In the genomic region with DNA sequence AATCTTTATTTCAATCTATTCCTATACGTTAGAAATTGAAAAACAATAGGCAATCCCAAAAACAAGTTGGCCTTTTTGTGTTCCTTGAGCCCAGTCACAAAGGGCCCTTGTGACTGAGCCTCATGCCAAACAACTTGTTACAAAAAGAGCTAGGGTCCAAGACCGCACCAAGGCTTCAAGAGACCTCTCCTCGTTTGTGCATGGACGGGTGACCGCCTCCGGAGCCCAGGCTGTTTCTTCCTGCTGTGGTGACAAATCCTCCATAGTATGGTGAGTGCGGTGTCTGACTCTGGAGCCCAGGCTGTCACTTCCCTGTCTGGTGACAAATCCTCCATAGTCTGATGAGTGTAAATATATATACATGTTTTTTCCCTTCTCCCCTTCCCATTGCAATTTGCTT, we compare ENCODE assay signal across 9 cellular contexts.
"Had no signal": no experiment of that assay in that cellular context is flagged by ENCODE, and none has a peak within 500 bp of the region (broad histone marks: within the 10 kb centered on the region; RNA-seq: fewer than 3 reads in every experiment).

No MANE protein-coding gene starts in this region.

- H3K27ac ChIP-seq: GM23248, HL-60 had no signal

- H3K27ac Mint-ChIP-seq: HFFc6, IgD-negative memory B cell had no signal

- H3K4me3 ChIP-seq: GM23248, HAP-1 had no signal

- H3K36me3 Mint-ChIP-seq: IgD-negative memory B cell had no signal

- DNase-seq: GM23248, GOT3, H7, HFFc6 had no signal

- H3K27me3 Mint-ChIP-seq: IgD-negative memory B cell had no signal

- H3K4me3 Mint-ChIP-seq: HFFc6, IgD-negative memory B cell had no signal

- H3K9me3 ChIP-seq: HAP-1 had no signal

- H3K36me3 ChIP-seq: HAP-1 had no signal

- ATAC-seq: HCT116, HepG2 had no signal

- H3K4me1 ChIP-seq: HAP-1 had no signal

- H3K4me1 Mint-ChIP-seq: IgD-negative memory B cell had no signal
